ENCODE assay signal across 23 cellular contexts in genomic region chr18:79818631-79819030, GRCh38. TPM values are rescaled to one million over a fixed set of nuclear protein-coding genes. Genes with fewer than 3 reads are reported as not detected.
A peak's percentile ranks its signal among the peaks of the same experiment; 100 is the strongest.
DNase-seq lines count a peak whose midpoint lies in the region; ATAC-seq and TF ChIP-seq lines count a peak whose summit lies in the region.
"Had no signal": no experiment of that assay in that cellular context is flagged by ENCODE, and none has a peak within 500 bp of the region (broad histone marks: within the 10 kb centered on the region; RNA-seq: fewer than 3 reads in every experiment).

No MANE protein-coding gene starts in this region.

- H3K27me3 ChIP-seq in BLaER1, result no peaks in the 10 kb centered on the region
- no peaks in the 10 kb centered on the region for H3K27me3 ChIP-seq in H7 (ENCODE audit: control insufficient read depth, insufficient read depth, low read length)
- no peaks in the 10 kb centered on the region for H3K27me3 ChIP-seq in brain microvascular endothelial cell (replicated peaks)

- H3K4me2 ChIP-seq in BLaER1, result peak overlapping the region; percentile 85

- peak overlapping the region; percentile 28 for H3K4me3 Mint-ChIP-seq in activated B cell treated with CpG ODN at 0.5 μM for 24 hours

- in situ Hi-C loops in brain microvascular endothelial cell (cut with HindIII; ENCODE audit: low pct_ligation_motif_present, low sequenced_read_pairs), result no loop called here

- peaks cover 67% of the 10 kb centered on the region for H3K4me1 ChIP-seq in BLaER1
- H3K4me1 ChIP-seq: Caco-2 had no signal

- H3K9me3 ChIP-seq in BLaER1, result no peaks in the 10 kb centered on the region
- H3K9me3 ChIP-seq: Caco-2, SJSA1 had no signal

- H3K9ac ChIP-seq in BLaER1, result 0 out of 2 replicates have a peak overlapping the region, but pooled peaks have one; percentile 21
- H3K9ac ChIP-seq: GM23248 had no signal

- no peaks in the 10 kb centered on the region for H3K36me3 ChIP-seq in BLaER1
- no peaks in the 10 kb centered on the region for H3K36me3 ChIP-seq in H7 (replicated peaks; ENCODE audit: control insufficient read depth, insufficient read depth, low read length)
- no peaks in the 10 kb centered on the region for H3K36me3 ChIP-seq in brain microvascular endothelial cell (replicated peaks)
- H3K36me3 ChIP-seq: SJSA1 had no signal

- H3K9me3 Mint-ChIP-seq in activated B cell treated with CpG ODN at 0.5 μM for 24 hours, result no peaks in the 10 kb centered on the region

- CTCF ChIA-PET in activated B cell treated with CpG ODN at 0.5 μM for 24 hours (lab: Charles Lee), result no interaction called here

- POLR2A ChIA-PET in activated B cell treated with CpG ODN at 0.5 μM for 24 hours (lab: Charles Lee), result interaction anchor here (0.9 kb wide), 1 partner anchor 131 kb away, joined by 3 read pairs; no protein-coding TSS in a partner anchor

- H3K4me3 ChIP-seq in BLaER1 (no peak overlapping the region), H7 (ENCODE audit: insufficient read depth, low read depth, low read length) (no peak overlapping the region), brain microvascular endothelial cell (ENCODE audit: low read depth, low read length) (no peak overlapping the region)
- H3K4me3 ChIP-seq: GM23248, SJSA1 had no signal

- no peaks in the 10 kb centered on the region for H3K36me3 Mint-ChIP-seq in activated B cell treated with CpG ODN at 0.5 μM for 24 hours (ENCODE audit: low read depth)

- ATAC-seq in activated B cell treated with CpG ODN at 0.5 μM for 24 hours (ENCODE audit: low read depth) (no peak), GM18511 (IDR thresholded peaks at IDR 0.05; ENCODE audit: unreplicated experiment) (no peak)
- ATAC-seq: HCT116 had no signal

- peak; percentile 45 for DNase-seq in H7
- no peak for DNase-seq in activated B cell treated with CpG ODN at 0.5 μM for 24 hours
- peak; percentile 60 for DNase-seq in mesenteric fat pad (ENCODE audit: low spot score)
- DNase-seq in brain microvascular endothelial cell, result no peak
- DNase-seq in SW480 (ENCODE audit: low spot score), result no peak
- DNase-seq in AML-193 (lab: John Stamatoyannopoulos, UW), result no peak
- DNase-seq: Caco-2, DMS153, GF-D8, IMR-90, NCI-H1436, NCI-H2029, NCI-H345, NCI-H524 treated with DMSO at 0.1 percent for 48 hours, SW 1271 had no signal

- H3K4me1 Mint-ChIP-seq in activated B cell treated with CpG ODN at 0.5 μM for 24 hours, result peaks cover 34% of the 10 kb centered on the region

- peaks cover 3% of the 10 kb centered on the region for H3K27me3 Mint-ChIP-seq in activated B cell treated with CpG ODN at 0.5 μM for 24 hours

- H4K20me1 ChIP-seq in BLaER1, result no peaks in the 10 kb centered on the region

- intact Hi-C loops in activated B cell treated with CpG ODN at 0.5 μM for 24 hours (cut with micrococcal nuclease), result loop anchor here (1.0 kb wide), 1 partner anchor 9 kb away; no protein-coding TSS in a partner anchor

- H3K27ac ChIP-seq in BLaER1, result peak overlapping the region; percentile 68
- no peak overlapping the region for H3K27ac ChIP-seq in brain microvascular endothelial cell
- H3K27ac ChIP-seq: GM23248, SJSA1 had no signal

- no peak for TF ChIP-seq CTCF in activated B cell treated with CpG ODN at 0.5 μM for 24 hours (IDR thresholded peaks at IDR 0.05)
- TF ChIP-seq CTCF in brain microvascular endothelial cell (IDR thresholded peaks at IDR 0.05; ENCODE audit: low read depth, low read length, missing control alignments), result no peak

- peak overlapping the region; percentile 56 for H3K27ac Mint-ChIP-seq in activated B cell treated with CpG ODN at 0.5 μM for 24 hours

RNA-seq across cellular contexts. Expression of gene KCNG2, which starts 20.9 kb away (rescaled TPM):
- total RNA-seq in H7 (2014; rRNA removed; shearing (Covaris generic)), result 0.14 and 0.18 TPM in 2 replicates
- not detected in 2 replicates for total RNA-seq in activated B cell treated with CpG ODN at 0.5 μM for 24 hours
- total RNA-seq in mesenteric fat pad, result 0.51 TPM
- total RNA-seq: A673, Caco-2, GM23248, HT-29, IMR-90, MCF 10A, SJSA1 had no signal

Comparison
In these comparisons a context has a peak if more than half of its experiments do, and no peak if none do; other contexts are left out.
1. DNase-seq: peak in H7 (single experiment) and mesenteric fat pad (single experiment); none in activated B cell treated with CpG ODN at 0.5 μM for 24 hours (single experiment), brain microvascular endothelial cell (single experiment), SW480 (single experiment) and AML-193 (0 of 2).